Comparison of ENCODE assay signal across 8 cellular contexts in the genomic region with DNA sequence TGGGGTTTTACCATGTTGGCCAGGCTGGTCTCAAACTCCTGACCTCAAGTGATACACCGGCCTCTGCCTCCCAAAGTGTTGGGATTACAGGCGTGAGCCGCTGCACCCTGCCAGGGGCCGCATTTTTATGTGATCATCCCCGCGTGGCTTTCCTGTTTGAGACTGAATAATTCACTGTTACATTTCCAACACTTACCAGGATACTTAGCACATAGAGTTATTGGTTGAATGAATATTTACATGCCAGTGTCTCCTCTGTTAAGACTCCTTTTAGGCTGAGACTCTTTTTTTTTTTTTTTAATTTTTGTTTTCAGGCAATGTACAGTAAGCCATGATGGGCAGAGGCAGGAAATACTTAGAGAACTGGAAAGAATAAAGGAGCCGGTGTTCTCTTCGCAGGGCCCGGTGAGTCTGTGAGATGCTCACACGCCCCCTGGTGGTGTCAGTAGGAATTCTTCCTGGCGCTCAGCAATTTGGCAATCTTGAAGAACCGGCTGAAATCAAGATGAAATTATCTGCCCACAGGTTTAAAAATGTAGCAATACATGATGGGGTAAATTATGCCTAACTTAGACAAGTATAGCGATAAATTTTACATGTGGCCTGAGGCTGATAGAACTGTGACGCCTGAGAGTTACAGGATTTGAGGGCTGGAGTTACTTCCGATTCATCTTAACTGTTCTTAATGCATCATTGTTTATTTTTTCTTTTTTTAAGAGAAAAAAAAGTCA. TPM values are rescaled to one million over a fixed set of nuclear protein-coding genes. Genes with fewer than 3 reads are reported as not detected.
A peak's percentile ranks its signal among the peaks of the same experiment; 100 is the strongest.
DNase-seq lines count a peak whose midpoint lies in the region; ATAC-seq, FAIRE-seq and TF ChIP-seq lines count a peak whose summit lies in the region.

No MANE protein-coding gene starts in this region.

- H3K36me3 ChIP-seq in OCI-LY3 (replicated peaks; ENCODE audit: low read depth, low read length) (no peaks in the 10 kb centered on the region), endothelial cell of umbilical vein (ENCODE audit: control insufficient read depth in 2 of 2, extremely low read depth in 1 of 2, insufficient read depth in 2 of 2, low read length in 2 of 2) (no peaks in the 10 kb centered on the region)

- peak; percentile 68 for DNase-seq in COR-L47 (lab: John Stamatoyannopoulos, UW)
- peak in 68 of 76 experiments; percentile 9 to 78 (median 54) for DNase-seq in HUDEP-2 (lab: John Stamatoyannopoulos, UW; ENCODE audit: unreplicated experiment in 76 of 76)
- DNase-seq in activated CD8-positive, alpha-beta memory T cell treated with anti-CD3 and anti-CD28 coated beads, Interleukin-2, amount 50 U/mL, for 24 hours (ENCODE audit: extremely low read depth): peak; percentile 57
- DNase-seq in endothelial cell of umbilical vein (ENCODE audit: low read depth, low spot score): peak; percentile 87
- peak; percentile 83 for DNase-seq in mucosa of gallbladder (ENCODE audit: low spot score)
- peak; percentile 66 for DNase-seq in stimulated activated CD8-positive, alpha-beta memory T cell treated with anti-CD3 and anti-CD28 coated beads, Interleukin-4, amount 100 ng/mL, for 24 hours (ENCODE audit: low read depth)

- CTCF ChIA-PET in endothelial cell of umbilical vein (lab: Charles Lee): interaction anchor here (0.7 to 1.8 kb wide), 5 partner anchors 8 to 82 kb away, joined by 3 to 7 read pairs (median 4); a partner anchor contains a TSS

- H3K4me2 ChIP-seq in OCI-LY3 (ENCODE audit: low read length) (peak overlapping the region; percentile 40), endothelial cell of umbilical vein (ENCODE audit: insufficient read depth, low read length) (peak overlapping the region; percentile 9)

- peak overlapping the region; percentile 38 for H3K4me3 ChIP-seq in OCI-LY3 (ENCODE audit: low read length)
- H3K4me3 ChIP-seq in endothelial cell of umbilical vein (replicated peaks in 1 of 3; ENCODE audit: insufficient read depth in 1 of 3, low read depth in 1 of 3, low read length in 3 of 3): no peak overlapping the region

- intact Hi-C loops in endothelial cell of umbilical vein (cut with micrococcal nuclease): loop anchor here (1.0 to 2.0 kb wide), 3 partner anchors 14 to 388 kb away; a partner anchor contains a TSS

- dilution Hi-C loops in endothelial cell of umbilical vein (cut with MboI; ENCODE audit: extremely low pct_ligation_motif_present, low sequenced_read_pairs): no loop called here

- H3K27me3 ChIP-seq in OCI-LY3 (ENCODE audit: low read depth, low read length) (no peaks in the 10 kb centered on the region), endothelial cell of umbilical vein (ENCODE audit: control insufficient read depth in 2 of 2, insufficient read depth in 2 of 2, low read length in 2 of 2) (no peaks in the 10 kb centered on the region)

- no peak for TF ChIP-seq POLR2A in endothelial cell of umbilical vein (IDR thresholded peaks at IDR 0.05; ENCODE audit: low read depth, low read length)

- H2AFZ ChIP-seq in OCI-LY3 (ENCODE audit: low read depth, low read length): peak overlapping the region; percentile 80
- peak overlapping the region; percentile 70 for H2AFZ ChIP-seq in endothelial cell of umbilical vein (ENCODE audit: low read depth, low read length)

- H3K79me2 ChIP-seq in OCI-LY3 (ENCODE audit: low read length) (no peaks in the 10 kb centered on the region), endothelial cell of umbilical vein (ENCODE audit: control insufficient read depth, insufficient read depth, low read length) (no peaks in the 10 kb centered on the region)

- H3K9me3 ChIP-seq in OCI-LY3 (ENCODE audit: insufficient read depth, low read length) (peaks cover 6% of the 10 kb centered on the region; the same call in 1 of the 2 replicates), endothelial cell of umbilical vein (replicated peaks; ENCODE audit: control insufficient read depth, insufficient read depth, low read length) (no peaks in the 10 kb centered on the region)

- no peak for ATAC-seq in GM19351 (IDR thresholded peaks at IDR 0.05; ENCODE audit: unreplicated experiment)

- FAIRE-seq in endothelial cell of umbilical vein (lab: Jason Lieb, UNC): peak; percentile 85

- H3K27ac ChIP-seq in OCI-LY3 (ENCODE audit: low read length) (no peak overlapping the region), endothelial cell of umbilical vein (ENCODE audit: insufficient read depth, low read depth, low read length) (no peak overlapping the region)

- peak overlapping the region; percentile 19; the same call in 1 of the 2 replicates for H3K9ac ChIP-seq in OCI-LY3 (ENCODE audit: low read length)
- H3K9ac ChIP-seq in endothelial cell of umbilical vein (replicated peaks; ENCODE audit: extremely low read depth, insufficient read depth, low read length): no peak overlapping the region

- TF ChIP-seq CTCF in OCI-LY3 (IDR thresholded peaks at IDR 0.05; ENCODE audit: low read depth, low read length) (peak; percentile 98), endothelial cell of umbilical vein (IDR thresholded peaks at IDR 0.05; ENCODE audit: extremely low read depth in 1 of 2, insufficient read depth in 1 of 2, low read depth in 1 of 2, low read length in 2 of 2) (peak; percentile 84 to 93)

- no peaks in the 10 kb centered on the region for H3K9me1 ChIP-seq in endothelial cell of umbilical vein (replicated peaks; ENCODE audit: control insufficient read depth, extremely low read depth, insufficient read depth, low read length)

- H3K4me1 ChIP-seq in OCI-LY3 (ENCODE audit: low read length) (peaks cover 19% of the 10 kb centered on the region), endothelial cell of umbilical vein (ENCODE audit: control insufficient read depth, extremely low read depth, insufficient read depth, low read length) (peaks cover 3% of the 10 kb centered on the region)

- no TSS peak for BruUV-seq in endothelial cell of umbilical vein (replicated peaks; lab: Mats Ljungman, UMichigan)

- POLR2A ChIA-PET in endothelial cell of umbilical vein (lab: Charles Lee): no interaction called here

- H4K20me1 ChIP-seq in OCI-LY3 (ENCODE audit: insufficient read depth, low read length) (no peaks in the 10 kb centered on the region), endothelial cell of umbilical vein (replicated peaks; ENCODE audit: control insufficient read depth, extremely low read depth, insufficient read depth, low read length) (no peaks in the 10 kb centered on the region)

TF ChIP-seq in endothelial cell of umbilical vein, 7 proteins besides CTCF, POLR2A, EP300 and RAD21:
- TF ChIP-seq POLR2AphosphoS5 (IDR thresholded peaks at IDR 0.05; ENCODE audit: insufficient read depth, low read depth, low read length): no peak
- no peak for TF ChIP-seq MYC (IDR thresholded peaks at IDR 0.05; ENCODE audit: low read depth, low read length)
- no peak for TF ChIP-seq GATA2 (IDR thresholded peaks at IDR 0.05; ENCODE audit: insufficient read depth, insufficient read length, low read depth, low read length)
- TF ChIP-seq, protein P1, sequence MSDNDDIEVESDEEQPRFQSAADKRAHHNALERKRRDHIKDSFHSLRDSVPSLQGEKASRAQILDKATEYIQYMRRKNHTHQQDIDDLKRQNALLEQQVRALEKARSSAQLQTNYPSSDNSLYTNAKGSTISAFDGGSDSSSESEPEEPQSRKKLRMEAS (IDR thresholded peaks at IDR 0.05; ENCODE audit: insufficient read depth, insufficient read length): no peak
- no peak for TF ChIP-seq FOS (IDR thresholded peaks at IDR 0.05; ENCODE audit: borderline replicate concordance, insufficient read depth, low read length)
- TF ChIP-seq JUN (IDR thresholded peaks at IDR 0.05; ENCODE audit: borderline replicate concordance, insufficient read depth, insufficient read length, low read depth): no peak
- no peak for TF ChIP-seq EZH2 (IDR thresholded peaks at IDR 0.05; ENCODE audit: borderline replicate concordance, low read depth, low read length, severe bottlenecking)

RNA-seq across cellular contexts. Expression of a gene that starts 7.6 kb away (rescaled TPM):
- total RNA-seq in endothelial cell of umbilical vein (41.6 and 45.8 TPM in 2 replicates), mucosa of gallbladder (78.8 TPM)
- polyA plus RNA-seq in endothelial cell of umbilical vein: 54.6 and 81.7 TPM in 2 replicates
- 64.5 and 65.3 TPM in 2 replicates for polyA plus RNA-seq in endothelial cell of umbilical vein (2011; cell fraction: cytosol; rRNA removed)
- polyA plus RNA-seq in endothelial cell of umbilical vein (2011; cell fraction: nucleus; rRNA removed): 40.6 and 46.7 TPM in 2 replicates
- 40.9 and 47.7 TPM in 2 replicates for polyA plus RNA-seq in endothelial cell of umbilical vein (2012)
- polyA minus RNA-seq in endothelial cell of umbilical vein: 31.3 and 52.3 TPM in 2 replicates
- 47.8 TPM for polyA minus RNA-seq in endothelial cell of umbilical vein (2011; cell fraction: cytosol; rRNA and poly(A)+ RNA removed)
- polyA minus RNA-seq in endothelial cell of umbilical vein (2011; cell fraction: nucleus; rRNA and poly(A)+ RNA removed): 17.7 and 29.7 TPM in 2 replicates

RNA-seq across cellular contexts. Expression of a gene that starts 13.2 kb away (rescaled TPM):
- total RNA-seq in endothelial cell of umbilical vein (6.1 TPM in 2 replicates), mucosa of gallbladder (13.4 TPM)
- polyA plus RNA-seq in endothelial cell of umbilical vein: 4.9 and 6.1 TPM in 2 replicates
- 3.8 and 4.3 TPM in 2 replicates for polyA plus RNA-seq in endothelial cell of umbilical vein (2011; cell fraction: cytosol; rRNA removed)
- 4.1 and 4.4 TPM in 2 replicates for polyA plus RNA-seq in endothelial cell of umbilical vein (2011; cell fraction: nucleus; rRNA removed)
- polyA plus RNA-seq in endothelial cell of umbilical vein (2012): 4.2 and 5.0 TPM in 2 replicates
- 4.8 and 5.2 TPM in 2 replicates for polyA minus RNA-seq in endothelial cell of umbilical vein
- 7.1 TPM for polyA minus RNA-seq in endothelial cell of umbilical vein (2011; cell fraction: cytosol; rRNA and poly(A)+ RNA removed)
- 3.3 and 3.5 TPM in 2 replicates for polyA minus RNA-seq in endothelial cell of umbilical vein (2011; cell fraction: nucleus; rRNA and poly(A)+ RNA removed)

RNA-seq across cellular contexts. Expression of a gene that starts 54.2 kb away (rescaled TPM):
- total RNA-seq in endothelial cell of umbilical vein: 13.4 and 14.5 TPM in 2 replicates
- polyA plus RNA-seq in endothelial cell of umbilical vein: 10.8 and 11.5 TPM in 2 replicates
- polyA plus RNA-seq in endothelial cell of umbilical vein (2011; cell fraction: cytosol; rRNA removed): 7.7 and 9.9 TPM in 2 replicates
- 12.2 and 20.4 TPM in 2 replicates for polyA plus RNA-seq in endothelial cell of umbilical vein (2011; cell fraction: nucleus; rRNA removed)
- 18.2 and 24.7 TPM in 2 replicates for polyA plus RNA-seq in endothelial cell of umbilical vein (2012)
- 3.4 and 6.5 TPM in 2 replicates for polyA minus RNA-seq in endothelial cell of umbilical vein
- polyA minus RNA-seq in endothelial cell of umbilical vein (2011; cell fraction: cytosol; rRNA and poly(A)+ RNA removed): 7.0 TPM
- polyA minus RNA-seq in endothelial cell of umbilical vein (2011; cell fraction: nucleus; rRNA and poly(A)+ RNA removed): 8.3 and 18.7 TPM in 2 replicates
- total RNA-seq in mucosa of gallbladder: 3.2 TPM
